8 cellular contexts compared by ENCODE assay signal in the genomic region with DNA sequence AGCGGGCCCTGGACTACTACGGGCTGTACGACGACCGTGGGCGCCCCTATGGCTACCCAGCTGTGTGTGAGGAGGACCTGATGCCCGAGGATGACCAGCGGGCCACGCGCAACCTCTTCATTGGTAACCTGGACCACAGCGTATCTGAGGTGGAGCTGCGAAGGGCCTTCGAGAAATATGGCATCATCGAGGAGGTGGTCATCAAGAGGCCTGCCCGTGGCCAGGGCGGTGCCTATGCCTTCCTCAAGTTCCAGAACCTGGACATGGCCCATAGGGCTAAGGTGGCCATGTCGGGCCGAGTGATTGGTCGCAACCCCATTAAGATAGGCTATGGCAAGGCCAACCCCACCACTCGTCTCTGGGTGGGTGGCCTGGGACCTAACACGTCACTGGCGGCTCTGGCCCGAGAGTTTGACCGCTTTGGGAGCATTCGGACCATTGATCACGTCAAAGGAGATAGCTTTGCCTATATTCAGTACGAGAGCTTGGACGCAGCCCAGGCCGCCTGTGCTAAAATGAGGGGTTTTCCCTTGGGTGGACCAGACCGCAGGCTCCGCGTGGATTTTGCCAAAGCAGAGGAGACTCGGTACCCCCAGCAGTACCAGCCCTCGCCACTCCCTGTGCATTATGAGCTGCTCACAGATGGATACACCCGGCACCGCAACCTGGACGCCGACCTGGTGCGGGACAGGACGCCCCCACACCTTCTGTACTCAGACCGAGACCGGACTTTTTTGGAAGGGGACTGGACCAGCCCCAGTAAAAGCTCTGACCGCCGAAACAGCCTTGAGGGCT. TPM values are rescaled to one million over a fixed set of nuclear protein-coding genes. Genes with fewer than 3 reads are reported as not detected.
DNase-seq lines count a peak whose midpoint lies in the region; ATAC-seq and TF ChIP-seq lines count a peak whose summit lies in the region.

No MANE protein-coding gene starts in this region.

- peak overlapping the region; percentile 86 for H2AFZ ChIP-seq in trophoblast cell (ENCODE audit: insufficient read depth, low read length, poor library complexity)

- no peak overlapping the region for H2BK5ac ChIP-seq in trophoblast cell (ENCODE audit: low read depth, low read length, poor library complexity)

- H3K27me3 ChIP-seq in trophoblast cell (ENCODE audit: insufficient read depth, low read length) = no peaks in the 10 kb centered on the region

- H3K4ac ChIP-seq in trophoblast cell (ENCODE audit: low read depth, low read length) = peak overlapping the region; percentile 66

- ATAC-seq in T-helper 17 cell = no peak
- no peak for ATAC-seq in GM19328 (IDR thresholded peaks at IDR 0.05; ENCODE audit: unreplicated experiment)
- ATAC-seq in GM18519 (IDR thresholded peaks at IDR 0.05; ENCODE audit: low FRiP score, unreplicated experiment) = no peak
- no peak for ATAC-seq in HG03097 (IDR thresholded peaks at IDR 0.05; ENCODE audit: low FRiP score, unreplicated experiment)
- no peak for ATAC-seq in esophagus mucosa

- peak overlapping the region; percentile 93 for H2AK5ac ChIP-seq in trophoblast cell (ENCODE audit: low read length)

- H3K14ac ChIP-seq in trophoblast cell (ENCODE audit: low read length) = peak overlapping the region; percentile 97

- H3K36me3 ChIP-seq in trophoblast cell (ENCODE audit: control insufficient read depth in 1 of 2, insufficient read depth in 2 of 2, low read length in 2 of 2) = peaks cover 57 to 74% of the 10 kb centered on the region in 2 experiments

- H3K9me3 ChIP-seq in T-helper 17 cell (ENCODE audit: control insufficient read depth, low read length, poor library complexity, severe bottlenecking) (no peaks in the 10 kb centered on the region), trophoblast cell (ENCODE audit: insufficient read depth, low read depth, low read length) (peaks cover 17% of the 10 kb centered on the region)

- no peaks in the 10 kb centered on the region for H3K27me3 Mint-ChIP-seq in T-helper 17 cell

- H3K27ac Mint-ChIP-seq in T-helper 17 cell = peak overlapping the region; percentile 85

- H3K4me2 ChIP-seq in trophoblast cell (ENCODE audit: low read length) = peak overlapping the region; percentile 91

- WGBS in trophoblast cell (ENCODE audit: extremely low coverage, insufficient coverage, insufficient read length) = no CpG with 5 or more reads among the region's 44 CpGs

- no peak overlapping the region for H2BK120ac ChIP-seq in trophoblast cell (ENCODE audit: insufficient read depth, low read length, poor library complexity)

- peak overlapping the region; percentile 87 for H3K4me3 Mint-ChIP-seq in T-helper 17 cell

- H4K91ac ChIP-seq in trophoblast cell (ENCODE audit: low read depth, low read length) = peak overlapping the region; percentile 96

- H3K4me1 ChIP-seq in trophoblast cell (ENCODE audit: control insufficient read depth in 1 of 2, insufficient read depth in 2 of 2, low read length in 2 of 2) = peaks cover 24 to 37% of the 10 kb centered on the region in 2 experiments

- H4K12ac ChIP-seq in trophoblast cell (ENCODE audit: low read depth, low read length) = peak overlapping the region; percentile 89

- H4K8ac ChIP-seq in trophoblast cell (ENCODE audit: low read depth, low read length) = peak overlapping the region; percentile 94

- H3K9ac ChIP-seq in trophoblast cell (ENCODE audit: low read length) = peak overlapping the region; percentile 18

- no peak overlapping the region for H3K27ac ChIP-seq in trophoblast cell (ENCODE audit: low read depth, low read length)

- DNase-seq in ELF-1 (ENCODE audit: low read depth, low spot score) (peak; percentile 32), T-helper 17 cell (no peak), fibroblast of villous mesenchyme (ENCODE audit: low read depth) (no peak), trophoblast cell (no peak)

- H3K18ac ChIP-seq in trophoblast cell (ENCODE audit: low read length) = peak overlapping the region; percentile 88

- H3K79me1 ChIP-seq in trophoblast cell (ENCODE audit: low read length) = peaks cover 11% of the 10 kb centered on the region

- peaks cover 40% of the 10 kb centered on the region for H3K4me1 Mint-ChIP-seq in T-helper 17 cell

- H2BK12ac ChIP-seq in trophoblast cell (ENCODE audit: low read length) = no peak overlapping the region

- H3K4me3 ChIP-seq in fibroblast of villous mesenchyme (ENCODE audit: low read depth, low read length) (peak overlapping the region; percentile 65), trophoblast cell (ENCODE audit: low read depth, low read length) (peak overlapping the region; percentile 86)

- no peak for TF ChIP-seq CTCF in fibroblast of villous mesenchyme (IDR thresholded peaks at IDR 0.05; ENCODE audit: insufficient read depth, low read depth, low read length)

- H3K36me3 Mint-ChIP-seq in T-helper 17 cell (ENCODE audit: low read depth) = peaks cover 8% of the 10 kb centered on the region

- no peak overlapping the region for H3K23ac ChIP-seq in trophoblast cell (ENCODE audit: low read length)

- H3K79me2 ChIP-seq in trophoblast cell (ENCODE audit: control insufficient read depth, insufficient read depth, low read length, poor library complexity) = peaks cover 27% of the 10 kb centered on the region

RNA-seq across cellular contexts. Expression of gene RBM15B, which starts 1.4 kb away (rescaled TPM):
- total RNA-seq in T-helper 17 cell (10 to 100 TPM; 28.2 to 31.1 TPM), fibroblast of villous mesenchyme (31.1 and 38.0 TPM in 2 replicates), esophagus mucosa (25.1 TPM)
- 28.4 and 29.5 TPM in 2 replicates for polyA plus RNA-seq in trophoblast cell (2013)

RNA-seq across cellular contexts. Expression of gene MANF, which starts 7.4 kb away (rescaled TPM):
- total RNA-seq in T-helper 17 cell = 10 to 100 TPM; 35.4 to 43.3 TPM
- 88.6 and 126 TPM in 2 replicates for total RNA-seq in fibroblast of villous mesenchyme
- 371 and 372 TPM in 2 replicates for polyA plus RNA-seq in trophoblast cell (2013)
- 80.6 TPM for total RNA-seq in esophagus mucosa
